In the genomic region with DNA sequence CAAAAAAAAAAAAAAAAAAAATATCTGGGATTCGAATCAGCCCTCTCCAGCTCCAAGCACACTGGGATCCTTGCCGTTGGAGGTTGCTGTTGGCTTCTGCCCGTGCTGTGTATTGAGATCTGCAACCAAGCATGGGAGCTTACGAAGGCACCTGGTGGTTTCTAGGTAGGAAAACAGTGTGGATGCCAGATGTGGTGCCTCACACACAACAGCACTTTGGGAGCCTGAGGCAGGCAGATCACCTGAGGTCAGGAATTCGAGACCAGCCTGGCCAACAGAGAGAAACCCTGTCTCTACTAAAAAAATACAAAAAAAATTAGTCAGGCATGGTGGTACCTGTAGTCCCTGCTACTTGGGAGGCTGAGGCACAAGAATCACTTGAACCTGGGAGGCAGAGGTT, we compare ENCODE assay signal across 24 cellular contexts. TPM values are rescaled to one million over a fixed set of nuclear protein-coding genes. Genes with fewer than 3 reads are reported as not detected.
A peak's percentile ranks its signal among the peaks of the same experiment; 100 is the strongest.
DNase-seq lines count a peak whose midpoint lies in the region; ATAC-seq, FAIRE-seq and TF ChIP-seq lines count a peak whose summit lies in the region.
"Had no signal": no experiment of that assay in that cellular context is flagged by ENCODE, and none has a peak within 500 bp of the region (broad histone marks: within the 10 kb centered on the region; RNA-seq: fewer than 3 reads in every experiment).

No MANE protein-coding gene starts in this region.

- no peaks in the 10 kb centered on the region; the same call in none of the 2 replicates for H3K4me1 ChIP-seq in GM23338 (ENCODE audit: insufficient read depth)
- no peaks in the 10 kb centered on the region for H3K4me1 ChIP-seq in H1 (replicated peaks in 1 of 4; ENCODE audit: control insufficient read depth in 3 of 4, insufficient read depth in 4 of 4, low read length in 3 of 4)
- H3K4me1 ChIP-seq in trophoblast cell (ENCODE audit: control insufficient read depth in 1 of 2, insufficient read depth in 2 of 2, low read length in 2 of 2) = no peaks in the 10 kb centered on the region

- H3K4me3 ChIP-seq in GM23338 (no peak overlapping the region), H1 (ENCODE audit: extremely low read depth in 1 of 4, insufficient read depth in 2 of 4, low read depth in 3 of 4, low read length in 4 of 4) (no peak overlapping the region), trophoblast cell (ENCODE audit: low read depth, low read length) (no peak overlapping the region)
- H3K4me3 ChIP-seq: BLaER1 treated with 17β-estradiol and CSF1 and Interleukin-3, amounts not matched to agents 10 nM and 100 nM; K562 had no signal

- no peak for TF ChIP-seq CTCF in GM23338 (conservative IDR thresholded peaks at IDR 0.05; ENCODE audit: low read depth in 2 of 2)
- no peak for TF ChIP-seq CTCF in WTC11 (IDR thresholded peaks at IDR 0.05)
- TF ChIP-seq CTCF in H1 (IDR thresholded peaks at IDR 0.05; ENCODE audit: control extremely low read depth in 1 of 3, insufficient read depth in 1 of 3, low read depth in 1 of 3, low read length in 3 of 3) = no peak

- CTCF ChIA-PET in WTC11 (lab: Charles Lee) = interaction anchor here (0.7 to 1.5 kb wide), 8 partner anchors 10 to 157 kb away, joined by 3 to 7 read pairs (median 3); no protein-coding TSS in a partner anchor
- CTCF ChIA-PET in H1 (lab: Charles Lee; ENCODE audit: partially characterized antibody) = interaction anchor here (0.6 to 1.2 kb wide), 4 partner anchors 13 to 513 kb away, joined by 3 to 4 read pairs (median 4); no protein-coding TSS in a partner anchor

- peak overlapping the region; percentile 60; the same call in 1 of the 2 replicates for H2BK12ac ChIP-seq in H1 (ENCODE audit: low read depth, low read length)
- H2BK12ac ChIP-seq in trophoblast cell (ENCODE audit: low read length) = no peak overlapping the region

- H4K5ac ChIP-seq in H1 (ENCODE audit: insufficient read length, low read depth, low read length) = no peak overlapping the region

- no peak overlapping the region for H3K4ac ChIP-seq in H1 (replicated peaks; ENCODE audit: insufficient read length, low read depth, low read length)
- H3K4ac ChIP-seq in trophoblast cell (ENCODE audit: low read depth, low read length) = no peak overlapping the region

- 92% methylated on average over 4 of the region's 5 CpGs; no CpG with 5 or more reads in 1 of the 2 experiments for WGBS in H1 (ENCODE audit: extremely low coverage in 1 of 2, insufficient coverage in 1 of 2, insufficient read length in 1 of 2, insufficient replicate concordance in 2 of 2, low coverage in 1 of 2, low lambda C conversion rate in 2 of 2, missing lambda C conversion rate in 1 of 2), 2 experiments
- WGBS in trophoblast cell (ENCODE audit: extremely low coverage, insufficient coverage, insufficient read length) = no CpG with 5 or more reads among the region's 5 CpGs

- H3K4me1 Mint-ChIP-seq in GM23338 (peaks cover 2% of the 10 kb centered on the region; the same call in 1 of the 3 replicates), WTC11 (peaks cover 3% of the 10 kb centered on the region; the same call in 1 of the 2 replicates)

- ATAC-seq in GM23338 = peak; percentile 71
- ATAC-seq in WTC11 = peak; percentile 48; the same call in 1 of the 2 replicates
- ATAC-seq in GM21723 (IDR thresholded peaks at IDR 0.05; ENCODE audit: unreplicated experiment) = no peak
- ATAC-seq: HCT116, K562 had no signal

- no peak for TF ChIP-seq POLR2A in H1 (IDR thresholded peaks at IDR 0.05; ENCODE audit: control extremely low read depth in 1 of 2, low read depth in 2 of 2, low read length in 2 of 2)

- H2AFZ ChIP-seq in GM23338 = no peak overlapping the region
- H2AFZ ChIP-seq in H1 (ENCODE audit: low read length) = no peak overlapping the region
- no peak overlapping the region for H2AFZ ChIP-seq in trophoblast cell (ENCODE audit: insufficient read depth, low read length, poor library complexity)

- H3K27me3 ChIP-seq in GM23338 (ENCODE audit: insufficient read depth) = no peaks in the 10 kb centered on the region
- no peaks in the 10 kb centered on the region for H3K27me3 ChIP-seq in H1 (replicated peaks in 1 of 4; ENCODE audit: control insufficient read depth in 3 of 4, extremely low read depth in 1 of 4, insufficient read depth in 3 of 4, low read length in 3 of 4)
- no peaks in the 10 kb centered on the region for H3K27me3 ChIP-seq in trophoblast cell (ENCODE audit: insufficient read depth, low read length)
- H3K27me3 ChIP-seq: BLaER1 treated with 17β-estradiol and CSF1 and Interleukin-3, amounts not matched to agents 10 nM and 100 nM had no signal

- H3K27ac Mint-ChIP-seq in GM23338 (no peak overlapping the region), WTC11 (peak overlapping the region; percentile 9; the same call in 1 of the 2 replicates)
- H3K27ac Mint-ChIP-seq: HFFc6 had no signal

- H3K79me1 ChIP-seq in H1 (ENCODE audit: low read depth, low read length) = no peaks in the 10 kb centered on the region
- H3K79me1 ChIP-seq in trophoblast cell (ENCODE audit: low read length) = no peaks in the 10 kb centered on the region

- H3K9me3 Mint-ChIP-seq in GM23338 (peaks cover 9% of the 10 kb centered on the region), WTC11 (peaks cover 10% of the 10 kb centered on the region)
- H3K9me3 Mint-ChIP-seq: CD8-positive, alpha-beta memory T cell; HFFc6 had no signal

- H3K14ac ChIP-seq in H1 (ENCODE audit: insufficient read length) (no peak overlapping the region), trophoblast cell (ENCODE audit: low read length) (no peak overlapping the region)

- H4K20me1 ChIP-seq in GM23338 (replicated peaks; ENCODE audit: insufficient read depth) (no peaks in the 10 kb centered on the region), H1 (replicated peaks in 1 of 2; ENCODE audit: control insufficient read depth in 1 of 2, insufficient read depth in 2 of 2, low read length in 2 of 2) (no peaks in the 10 kb centered on the region)

- no peak overlapping the region for H2BK120ac ChIP-seq in H1 (replicated peaks; ENCODE audit: low read depth, low read length)
- no peak overlapping the region for H2BK120ac ChIP-seq in trophoblast cell (ENCODE audit: insufficient read depth, low read length, poor library complexity)

- DNase-seq in GM23338 (ENCODE audit: low spot score) = peak; percentile 37
- no peak for DNase-seq in WTC11 (ENCODE audit: low spot score)
- no peak for DNase-seq in H1 (ENCODE audit: low read depth in 1 of 2, low spot score in 2 of 2)
- peak; percentile 60 to 61 for DNase-seq in trophoblast cell
- no peak for DNase-seq in NCI-H2081 (lab: John Stamatoyannopoulos, UW)
- DNase-seq in anterior cingulate cortex (lab: John Stamatoyannopoulos, UW) = no peak
- DNase-seq: CD8-positive, alpha-beta memory T cell; COR-L47; DMS 273 treated with DMSO at 0.1 percent for 48 hours; DMS53; DND-41; EL; HFFc6; IMR-90 had no signal

- H3F3A ChIP-seq in GM23338 (replicated peaks; ENCODE audit: low read depth) = 0 out of 2 replicates have a peak, but pooled peaks cover 4% of the 10 kb centered on the region

- H3K9me2 ChIP-seq in GM23338 (ENCODE audit: insufficient read depth) = no peaks in the 10 kb centered on the region

- H3K36me3 ChIP-seq in GM23338 (ENCODE audit: insufficient read depth) (no peaks in the 10 kb centered on the region), H1 (ENCODE audit: control insufficient read depth in 2 of 4, insufficient read depth in 4 of 4, low read length in 3 of 4) (no peaks in the 10 kb centered on the region), trophoblast cell (ENCODE audit: control insufficient read depth in 1 of 2, insufficient read depth in 2 of 2, low read length in 2 of 2) (peaks cover 0 to 2% of the 10 kb centered on the region in 2 experiments)

- TF ChIP-seq RAD21 in H1 (IDR thresholded peaks at IDR 0.05 in 1 of 2, conservative IDR thresholded peaks at IDR 0.05 in 1 of 2; ENCODE audit: low read depth in 2 of 2, low read length in 2 of 2) = no peak

- no peak for TF ChIP-seq EP300 in H1 (IDR thresholded peaks at IDR 0.05; ENCODE audit: borderline replicate concordance in 1 of 2, low read depth in 2 of 2, low read length in 2 of 2)

- no peak overlapping the region for H3K56ac ChIP-seq in H1 (replicated peaks; ENCODE audit: insufficient read length, low read depth, low read length)

- H3K27ac ChIP-seq in GM23338 (ENCODE audit: low read depth) (no peak overlapping the region; the same call in 1 of the 2 replicates), H1 (ENCODE audit: low read depth, low read length) (no peak overlapping the region), trophoblast cell (ENCODE audit: low read depth, low read length) (no peak overlapping the region)

- H4K8ac ChIP-seq in H1 (ENCODE audit: extremely low read depth, insufficient read depth, low read length) (no peak overlapping the region), trophoblast cell (ENCODE audit: low read depth, low read length) (no peak overlapping the region)

- H2AK5ac ChIP-seq in H1 (ENCODE audit: low read depth, low read length) (no peak overlapping the region), trophoblast cell (ENCODE audit: low read length) (no peak overlapping the region)

- H3K23ac ChIP-seq in H1 (ENCODE audit: insufficient read length) (no peak overlapping the region), trophoblast cell (ENCODE audit: low read length) (no peak overlapping the region)

- H3K4me3 Mint-ChIP-seq in GM23338 (no peak overlapping the region), WTC11 (no peak overlapping the region)
- H3K4me3 Mint-ChIP-seq: B cell; CD8-positive, alpha-beta memory T cell; HFFc6 had no signal

- POLR2A ChIA-PET in WTC11 (lab: Charles Lee) = interaction anchor here (0.6 to 0.7 kb wide), 2 partner anchors 29 to 78 kb away, joined by 5 read pairs; partner anchors contain the start of gene TARBP2
- POLR2A ChIA-PET in H1 (lab: Charles Lee; ENCODE audit: partially characterized antibody) = interaction anchor here (0.8 to 1.4 kb wide), 2 partner anchors 21 to 97 kb away, joined by 4 to 5 read pairs; partner anchors contain the start of gene ATP5MC2

- H4K12ac ChIP-seq in trophoblast cell (ENCODE audit: low read depth, low read length) = no peak overlapping the region

- H3K9ac ChIP-seq in H1 (replicated peaks in 1 of 4; ENCODE audit: extremely low read depth in 1 of 4, low read depth in 3 of 4, low read length in 3 of 4) (no peak overlapping the region), trophoblast cell (ENCODE audit: low read length) (no peak overlapping the region)
- H3K9ac ChIP-seq: BLaER1 treated with 17β-estradiol and CSF1 and Interleukin-3, amounts not matched to agents 10 nM and 100 nM had no signal

- peaks cover 2% of the 10 kb centered on the region for H3K27me3 Mint-ChIP-seq in GM23338 (ENCODE audit: insufficient read depth, low read depth, poor library complexity)
- H3K27me3 Mint-ChIP-seq in WTC11 (ENCODE audit: low read depth) = no peaks in the 10 kb centered on the region
- H3K27me3 Mint-ChIP-seq: B cell; CD8-positive, alpha-beta memory T cell had no signal

- H3K4me2 ChIP-seq in GM23338 (no peak overlapping the region), H1 (ENCODE audit: insufficient read depth in 1 of 2, low read depth in 2 of 2, low read length in 2 of 2) (no peak overlapping the region), trophoblast cell (ENCODE audit: low read length) (no peak overlapping the region)

- H3K36me3 Mint-ChIP-seq in GM23338 (ENCODE audit: low read depth) (peaks cover 4% of the 10 kb centered on the region), WTC11 (peaks cover 4% of the 10 kb centered on the region)

- H2BK5ac ChIP-seq in H1 (ENCODE audit: low read depth, low read length) (no peak overlapping the region), trophoblast cell (ENCODE audit: low read depth, low read length, poor library complexity) (no peak overlapping the region)

- no peaks in the 10 kb centered on the region for H3K9me3 ChIP-seq in H1 (ENCODE audit: insufficient read depth in 2 of 2, low read depth in 1 of 2, low read length in 1 of 2)
- H3K9me3 ChIP-seq in trophoblast cell (ENCODE audit: insufficient read depth, low read depth, low read length) = no peaks in the 10 kb centered on the region

- no peak for FAIRE-seq in H1 (lab: Jason Lieb, UNC)
- FAIRE-seq: G401.6, GM12892, GM18507, H54, HTR-8/SVneo had no signal

- H4K91ac ChIP-seq in H1 (replicated peaks; ENCODE audit: insufficient read length, low read length) (no peak overlapping the region), trophoblast cell (ENCODE audit: low read depth, low read length) (no peak overlapping the region)

- H2BK20ac ChIP-seq in H1 (ENCODE audit: low read length) = no peak overlapping the region

- H3K23me2 ChIP-seq in H1 (ENCODE audit: low read depth, low read length) = no peaks in the 10 kb centered on the region

- no peak overlapping the region for H3K18ac ChIP-seq in H1 (ENCODE audit: extremely low read depth, low read length)
- H3K18ac ChIP-seq in trophoblast cell (ENCODE audit: low read length) = no peak overlapping the region

- no peak overlapping the region for H2BK15ac ChIP-seq in H1 (ENCODE audit: low read length)

- H3K79me2 ChIP-seq in GM23338 (replicated peaks; ENCODE audit: insufficient read depth) = no peaks in the 10 kb centered on the region
- H3K79me2 ChIP-seq in H1 (ENCODE audit: control insufficient read depth in 1 of 2, insufficient read depth in 2 of 2, low read length in 2 of 2) = no peaks in the 10 kb centered on the region
- H3K79me2 ChIP-seq in trophoblast cell (ENCODE audit: control insufficient read depth, insufficient read depth, low read length, poor library complexity) = no peaks in the 10 kb centered on the region

RNA-seq across cellular contexts. Expression of gene ATF7, which starts 47.4 kb away (rescaled TPM):
- total RNA-seq in GM23338 (2014; rRNA removed; shearing (Covaris generic)) = 13.2 and 13.9 TPM in 2 replicates
- polyA plus RNA-seq in GM23338 (2016; fragmentation: Nextera tagmentation; extraction: Ambion mirVana) (16.3 and 16.6 TPM in 2 replicates), H1 (2011; rRNA removed) (8.3 and 10.1 TPM in 2 replicates)
- total RNA-seq in WTC11 (2021) = 16.3 to 20.3 TPM (median 19.7 TPM) in 3 replicates
- total RNA-seq in H1 (2021; fragmentation: NEBNext Ultra II Directional; extraction: Animal tissue kit (Norgen Biotek cat#: 25700)) = 16.6 and 18.4 TPM in 2 replicates
- polyA plus RNA-seq in H1 (2011; cell fraction: cytosol; rRNA removed) = 7.2 TPM
- polyA plus RNA-seq in H1 (2011; cell fraction: nucleus; rRNA removed) = 12.8 TPM
- 6.9 to 11.0 TPM (median 8.5 TPM) in 4 replicates for polyA plus RNA-seq in H1 (2012, experiment 1 of 2)
- 4.1 TPM for polyA plus RNA-seq in H1 (2012, experiment 2 of 2)
- polyA plus RNA-seq in H1 (2013, experiment 1 of 2) = 7.4 TPM
- 7.8 TPM for polyA plus RNA-seq in H1 (2013, experiment 2 of 2)
- polyA minus RNA-seq in H1 (2011; rRNA and poly(A)+ RNA removed) = 17.9 and 21.9 TPM in 2 replicates
- polyA minus RNA-seq in H1 (2011; cell fraction: cytosol; rRNA and poly(A)+ RNA removed) = 11.2 TPM
- polyA minus RNA-seq in H1 (2011; cell fraction: nucleus; rRNA and poly(A)+ RNA removed) = 14.2 TPM
- polyA plus RNA-seq in trophoblast cell (2013) = 15.4 and 15.8 TPM in 2 replicates

Comparison
In these comparisons a context has a peak if more than half of its experiments do, and no peak if none do; other contexts are left out.
1. DNase-seq: peak in GM23338 (single experiment) and trophoblast cell (2 of 2); none in WTC11 (single experiment), H1 (0 of 2), NCI-H2081 (0 of 2) and anterior cingulate cortex (0 of 58).